In genomic region chr9:136740069-136740468, GRCh38 we compare ENCODE assay signal across 16 cellular contexts. TPM values are rescaled to one million over a fixed set of nuclear protein-coding genes. Genes with fewer than 3 reads are reported as not detected.
DNase-seq lines count a peak whose midpoint lies in the region; ATAC-seq and TF ChIP-seq lines count a peak whose summit lies in the region.
"Had no signal": no experiment of that assay in that cellular context is flagged by ENCODE, and none has a peak within 500 bp of the region (broad histone marks: within the 10 kb centered on the region; RNA-seq: fewer than 3 reads in every experiment).

No MANE protein-coding gene starts in this region.

- H4K8ac ChIP-seq in IMR-90 (ENCODE audit: low read depth in 2 of 2, low read length in 2 of 2) (no peak overlapping the region), neuronal stem cell (ENCODE audit: low read depth, low read length) (no peak overlapping the region)

- H2BK15ac ChIP-seq in IMR-90 (ENCODE audit: low read depth, low read length), result no peak overlapping the region
- H2BK15ac ChIP-seq in neuronal stem cell (ENCODE audit: low read length), result no peak overlapping the region

- peaks cover 0 to 3% (median 0%) of the 10 kb centered on the region in 7 donors for H3K9me3 Mint-ChIP-seq in CD14-positive monocyte
- H3K9me3 Mint-ChIP-seq: H9 had no signal

- peak overlapping the region; percentile 46 for H2BK12ac ChIP-seq in neuronal stem cell (ENCODE audit: low read length)

- H3K27me3 Mint-ChIP-seq in CD14-positive monocyte (ENCODE audit: low read depth in 3 of 3), result peaks cover 18 to 41% (median 31%) of the 10 kb centered on the region in 3 donors

- no CpG with 5 or more reads among the region's 11 CpGs for WGBS in IMR-90 (ENCODE audit: extremely low coverage in 2 of 2, insufficient read length in 1 of 2), 2 experiments
- no CpG with 5 or more reads among the region's 11 CpGs for WGBS in neuronal stem cell (ENCODE audit: extremely low coverage in 2 of 2, insufficient read length in 2 of 2, insufficient replicate concordance in 1 of 2), 2 donors

- no peak overlapping the region for H3K4me2 ChIP-seq in IMR-90 (ENCODE audit: low read depth, low read length)
- no peak overlapping the region for H3K4me2 ChIP-seq in neuronal stem cell (ENCODE audit: insufficient read depth, low read length, poor library complexity, severe bottlenecking)

- CTCF ChIA-PET in IMR-90 (lab: Yijun Ruan, JAX), result no interaction called here

- no peak overlapping the region for H2AK9ac ChIP-seq in IMR-90 (replicated peaks; ENCODE audit: low read depth, low read length, poor library complexity)

- ATAC-seq in left ventricle myocardium superior, result no peak
- ATAC-seq in Right ventricle myocardium superior (ENCODE audit: poor library complexity), result no peak
- no peak for ATAC-seq in IMR-90 (ENCODE audit: low read depth)

- in situ Hi-C loops in IMR-90 (cut with MboI; ENCODE audit: low sequenced_read_pairs), result no loop called here

- no peaks in the 10 kb centered on the region for H3K9me1 ChIP-seq in IMR-90 (ENCODE audit: insufficient read depth, low read length)

- H3K14ac ChIP-seq in IMR-90 (replicated peaks; ENCODE audit: low read depth, low read length) (no peak overlapping the region), neuronal stem cell (ENCODE audit: low read length) (no peak overlapping the region)

- H3K79me1 ChIP-seq in IMR-90 (ENCODE audit: low read depth in 1 of 2, low read length in 2 of 2), result no peaks in the 10 kb centered on the region
- H3K79me1 ChIP-seq in neuronal stem cell (ENCODE audit: low read depth, low read length), result no peaks in the 10 kb centered on the region

- H3K27ac ChIP-seq in IMR-90 (ENCODE audit: insufficient read depth, low read length), result no peak overlapping the region
- no peak overlapping the region for H3K27ac ChIP-seq in neuronal stem cell (replicated peaks; ENCODE audit: low read length)
- H3K27ac ChIP-seq in WERI-Rb-1, result no peak overlapping the region

- H4K91ac ChIP-seq in IMR-90 (ENCODE audit: insufficient read depth, low read depth, low read length) (no peak overlapping the region), neuronal stem cell (ENCODE audit: low read depth, low read length, poor library complexity) (no peak overlapping the region)

- no peaks in the 10 kb centered on the region; the same call in 1 of the 2 replicates for H4K20me1 ChIP-seq in IMR-90 (ENCODE audit: insufficient read depth, low read length)

- H3K23ac ChIP-seq in IMR-90 (ENCODE audit: low read depth, low read length) (no peak overlapping the region), neuronal stem cell (ENCODE audit: low read depth, low read length, poor library complexity) (no peak overlapping the region)

- H3K36me3 Mint-ChIP-seq in CD14-positive monocyte, result no peaks in the 10 kb centered on the region
- H3K36me3 Mint-ChIP-seq: CD8-positive, alpha-beta memory T cell had no signal

- no peak for TF ChIP-seq RAD21 in IMR-90 (IDR thresholded peaks at IDR 0.05; ENCODE audit: low read length)

- H4K5ac ChIP-seq in IMR-90 (ENCODE audit: low read depth, low read length), result no peak overlapping the region

- H3K9ac ChIP-seq in IMR-90 (ENCODE audit: low read depth, low read length) (no peak overlapping the region), neuronal stem cell (ENCODE audit: low read depth, low read length, poor library complexity) (peak overlapping the region; percentile 12)

- H2BK120ac ChIP-seq in IMR-90 (ENCODE audit: low read depth, low read length), result no peak overlapping the region
- H2BK120ac ChIP-seq in neuronal stem cell (ENCODE audit: low read depth, low read length), result no peak overlapping the region

- no peak overlapping the region for H3K56ac ChIP-seq in IMR-90 (ENCODE audit: extremely low read depth, insufficient read depth, low read length)

- BruUV-seq in IMR-90 (replicated peaks; lab: Mats Ljungman, UMichigan), result no TSS peak

- H3K4me1 Mint-ChIP-seq in CD14-positive monocyte, result no peaks in the 10 kb centered on the region

- POLR2A ChIA-PET in IMR-90 (lab: Charles Lee; ENCODE audit: unreplicated experiment), result no interaction called here

- DNase-seq in left ventricle myocardium superior (peak; percentile 16), Right ventricle myocardium superior (no peak), IMR-90 (no peak), neuronal stem cell (ENCODE audit: low spot score) (no peak), WERI-Rb-1 (no peak), dermis blood vessel endothelial cell (no peak), CD14-positive monocyte (ENCODE audit: low spot score) (no peak)
- DNase-seq: ACHN; BE2C; Caco-2; CD8-positive, alpha-beta memory T cell; DND-41; GDM1; GOT3; H9 had no signal

- H3K4me3 ChIP-seq in IMR-90 (ENCODE audit: insufficient read depth, low read depth, low read length) (no peak overlapping the region), neuronal stem cell (ENCODE audit: low read length in 2 of 2) (no peak overlapping the region), WERI-Rb-1 (ENCODE audit: low read depth, low read length) (no peak overlapping the region)

- no peak overlapping the region for H3K27ac Mint-ChIP-seq in CD14-positive monocyte
- H3K27ac Mint-ChIP-seq: CD8-positive, alpha-beta memory T cell; H9 had no signal

- H3K27me3 ChIP-seq in IMR-90 (ENCODE audit: control insufficient read depth, insufficient read depth, low read length) (peaks cover 62% of the 10 kb centered on the region), neuronal stem cell (ENCODE audit: control insufficient read depth in 3 of 3, insufficient read depth in 3 of 3, low read depth in 1 of 3, low read length in 3 of 3) (peaks cover 2 to 56% (median 4%) of the 10 kb centered on the region in 3 experiments), WERI-Rb-1 (ENCODE audit: insufficient read depth, low read depth, severe bottlenecking) (no peaks in the 10 kb centered on the region)
- H3K27me3 ChIP-seq: BE2C had no signal

- no peak overlapping the region for H3K18ac ChIP-seq in IMR-90 (ENCODE audit: low read depth, low read length)
- no peak overlapping the region for H3K18ac ChIP-seq in neuronal stem cell (ENCODE audit: low read length)

- H3K9me3 ChIP-seq in IMR-90 (ENCODE audit: control insufficient read depth, insufficient read depth, low read length), result no peaks in the 10 kb centered on the region
- H3K9me3 ChIP-seq in neuronal stem cell (replicated peaks in 1 of 2; ENCODE audit: control insufficient read depth in 2 of 2, insufficient read depth in 1 of 2, low read depth in 1 of 2, low read length in 2 of 2), result no peaks in the 10 kb centered on the region
- H3K9me3 ChIP-seq in WERI-Rb-1 (ENCODE audit: severe bottlenecking), result no peaks in the 10 kb centered on the region
- H3K9me3 ChIP-seq: BE2C, Caco-2 had no signal

- TF ChIP-seq CTCF in IMR-90 (conservative IDR thresholded peaks at IDR 0.05; ENCODE audit: low read depth, low read length) (no peak), WERI-Rb-1 (IDR thresholded peaks at IDR 0.05; ENCODE audit: low read depth, low read length) (no peak), CD14-positive monocyte (IDR thresholded peaks at IDR 0.05) (no peak)

- H2BK5ac ChIP-seq in IMR-90 (ENCODE audit: low read depth, low read length, poor library complexity, severe bottlenecking) (no peak overlapping the region), neuronal stem cell (ENCODE audit: low read length) (peak overlapping the region; percentile 59)

- TF ChIP-seq POLR2A in IMR-90 (IDR thresholded peaks at IDR 0.05; ENCODE audit: low read depth, low read length), result no peak

- H2AK5ac ChIP-seq in IMR-90 (ENCODE audit: low read depth, low read length) (no peak overlapping the region), neuronal stem cell (ENCODE audit: low read depth, low read length) (peak overlapping the region; percentile 43)

- no peaks in the 10 kb centered on the region for H3K36me3 ChIP-seq in IMR-90 (ENCODE audit: control insufficient read depth, insufficient read depth, low read length)
- no peaks in the 10 kb centered on the region for H3K36me3 ChIP-seq in neuronal stem cell (replicated peaks in 1 of 2; ENCODE audit: control insufficient read depth in 2 of 2, insufficient read depth in 2 of 2, low read length in 2 of 2)
- no peaks in the 10 kb centered on the region for H3K36me3 ChIP-seq in WERI-Rb-1
- H3K36me3 ChIP-seq: BE2C had no signal

- intact Hi-C loops in left ventricle myocardium superior (cut with micrococcal nuclease), result no loop called here
- intact Hi-C loops in Right ventricle myocardium superior (cut with DNase I), result no loop called here
- intact Hi-C loops in IMR-90 (cut with micrococcal nuclease), result no loop called here
- intact Hi-C loops in CD14-positive monocyte (cut with micrococcal nuclease), result no loop called here

- H3K4me3 Mint-ChIP-seq in CD14-positive monocyte, result no peak overlapping the region
- H3K4me3 Mint-ChIP-seq: H9 had no signal

- H2AFZ ChIP-seq in IMR-90 (replicated peaks; ENCODE audit: low read length, poor library complexity) (peak overlapping the region; percentile 32), neuronal stem cell (ENCODE audit: low read length) (no peak overlapping the region)

- no peak overlapping the region for H3K4ac ChIP-seq in IMR-90 (ENCODE audit: low read depth, low read length)
- H3K4ac ChIP-seq in neuronal stem cell (ENCODE audit: low read length), result no peak overlapping the region

- H3K4me1 ChIP-seq in IMR-90 (ENCODE audit: control insufficient read depth, insufficient read depth, low read length) (peaks cover 3% of the 10 kb centered on the region; the same call in 1 of the 2 replicates), neuronal stem cell (ENCODE audit: control insufficient read depth in 2 of 2, insufficient read depth in 1 of 2, low read depth in 1 of 2, low read length in 2 of 2) (peaks cover 7% of the 10 kb centered on the region in 2 donors)
- H3K4me1 ChIP-seq: Caco-2 had no signal

- dilution Hi-C loops in IMR-90 (cut with HindIII; ENCODE audit: low sequenced_read_pairs, unreplicated experiment), result no loop called here

- H2BK20ac ChIP-seq in IMR-90 (ENCODE audit: low read depth, low read length), result no peak overlapping the region

RNA-seq across cellular contexts. Expression of gene LCN10, which starts 2.7 kb away (rescaled TPM):
- 10.6 TPM for total RNA-seq in left ventricle myocardium superior
- total RNA-seq in Right ventricle myocardium superior, result 7.7 TPM
- total RNA-seq in IMR-90 (2012; rRNA removed), result not detected in 2 replicates
- not detected in 2 replicates for polyA plus RNA-seq in IMR-90 (2012; rRNA removed)
- polyA plus RNA-seq in IMR-90 (2012; cell fraction: cytosol; rRNA removed), result 0.03 TPM in 1 of 2 replicates, not detected in the other
- polyA plus RNA-seq in IMR-90 (2012; cell fraction: nucleus; rRNA removed; ENCODE audit: low replicate concordance), result not detected in 2 replicates
- polyA plus RNA-seq in neuronal stem cell (2013, experiment 1 of 2), result 0.10 TPM
- 0.12 TPM for polyA plus RNA-seq in neuronal stem cell (2013, experiment 2 of 2)
- 0.05 TPM in 1 of 2 replicates, not detected in the other for total RNA-seq in dermis blood vessel endothelial cell
- not detected for polyA plus RNA-seq in CD14-positive monocyte
- total RNA-seq: A172, Caco-2 had no signal

RNA-seq across cellular contexts. Expression of gene LCN6, which starts 8.3 kb away (rescaled TPM):
- total RNA-seq in left ventricle myocardium superior (17.4 TPM), Right ventricle myocardium superior (13.0 TPM), IMR-90 (2012; rRNA removed) (not detected in 2 replicates), dermis blood vessel endothelial cell (0.68 TPM in 1 of 2 replicates, not detected in the other)
- polyA plus RNA-seq in IMR-90 (2012; rRNA removed) (not detected in 2 replicates), CD14-positive monocyte (not detected)
- polyA plus RNA-seq in IMR-90 (2012; cell fraction: cytosol; rRNA removed), result not detected in 2 replicates
- polyA plus RNA-seq in IMR-90 (2012; cell fraction: nucleus; rRNA removed; ENCODE audit: low replicate concordance), result not detected in 2 replicates
- not detected for polyA plus RNA-seq in neuronal stem cell (2013, experiment 1 of 2)
- polyA plus RNA-seq in neuronal stem cell (2013, experiment 2 of 2), result not detected
- total RNA-seq: A172; Caco-2; CD8-positive, alpha-beta memory T cell; H9 had no signal
- polyA plus RNA-seq: CD8-positive, alpha-beta memory T cell had no signal

RNA-seq across cellular contexts. Expression of gene LCN8, which starts 18.0 kb away (rescaled TPM):
- not detected for total RNA-seq in left ventricle myocardium superior
- not detected for total RNA-seq in Right ventricle myocardium superior
- not detected in 2 replicates for total RNA-seq in IMR-90 (2012; rRNA removed)
- polyA plus RNA-seq in IMR-90 (2012; rRNA removed), result not detected in 2 replicates
- not detected in 2 replicates for polyA plus RNA-seq in IMR-90 (2012; cell fraction: cytosol; rRNA removed)
- polyA plus RNA-seq in IMR-90 (2012; cell fraction: nucleus; rRNA removed; ENCODE audit: low replicate concordance), result not detected in 2 replicates
- polyA plus RNA-seq in neuronal stem cell (2013, experiment 1 of 2), result not detected
- polyA plus RNA-seq in neuronal stem cell (2013, experiment 2 of 2), result not detected
- not detected in 2 replicates for total RNA-seq in dermis blood vessel endothelial cell
- polyA plus RNA-seq in CD14-positive monocyte, result not detected
- total RNA-seq: A172; Caco-2; CD8-positive, alpha-beta memory T cell; H9 had no signal
- polyA plus RNA-seq: CD8-positive, alpha-beta memory T cell had no signal

RNA-seq across cellular contexts. Expression of gene LCN15, which starts 24.2 kb away (rescaled TPM):
- total RNA-seq in left ventricle myocardium superior, result 0.59 TPM
- not detected for total RNA-seq in Right ventricle myocardium superior
- total RNA-seq in IMR-90 (2012; rRNA removed), result not detected in 2 replicates
- not detected in 2 replicates for polyA plus RNA-seq in IMR-90 (2012; rRNA removed)
- not detected in 2 replicates for polyA plus RNA-seq in IMR-90 (2012; cell fraction: cytosol; rRNA removed)
- not detected in 2 replicates for polyA plus RNA-seq in IMR-90 (2012; cell fraction: nucleus; rRNA removed; ENCODE audit: low replicate concordance)
- 0.03 TPM for polyA plus RNA-seq in neuronal stem cell (2013, experiment 1 of 2)
- 0.08 TPM for polyA plus RNA-seq in neuronal stem cell (2013, experiment 2 of 2)
- 0.05 TPM in 1 of 2 replicates, not detected in the other for total RNA-seq in dermis blood vessel endothelial cell
- polyA plus RNA-seq in CD14-positive monocyte, result not detected
- total RNA-seq: A172; Caco-2; CD8-positive, alpha-beta memory T cell; H9 had no signal
- polyA plus RNA-seq: CD8-positive, alpha-beta memory T cell had no signal

RNA-seq across cellular contexts. Expression of gene DIPK1B, which starts 27.7 kb away (rescaled TPM):
- total RNA-seq in left ventricle myocardium superior, result 22.3 TPM
- 15.1 TPM for total RNA-seq in Right ventricle myocardium superior
- 3.1 and 3.4 TPM in 2 replicates for total RNA-seq in IMR-90 (2012; rRNA removed)
- 7.1 and 8.5 TPM in 2 replicates for polyA plus RNA-seq in IMR-90 (2012; rRNA removed)
- polyA plus RNA-seq in IMR-90 (2012; cell fraction: cytosol; rRNA removed), result 7.2 and 17.0 TPM in 2 replicates
- polyA plus RNA-seq in IMR-90 (2012; cell fraction: nucleus; rRNA removed; ENCODE audit: low replicate concordance), result 9.5 and 25.7 TPM in 2 replicates
- 40.0 TPM for polyA plus RNA-seq in neuronal stem cell (2013, experiment 1 of 2)
- polyA plus RNA-seq in neuronal stem cell (2013, experiment 2 of 2), result 39.1 TPM
- total RNA-seq in dermis blood vessel endothelial cell, result 172 and 238 TPM in 2 replicates
- under 1 TPM in 1 of 2 donors, not detected in 1; 0.10 TPM for polyA plus RNA-seq in CD14-positive monocyte
- total RNA-seq: CD8-positive, alpha-beta memory T cell had no signal
- polyA plus RNA-seq: CD8-positive, alpha-beta memory T cell had no signal
